Comparison of ENCODE assay signal across 1 cellular context in the genomic region with DNA sequence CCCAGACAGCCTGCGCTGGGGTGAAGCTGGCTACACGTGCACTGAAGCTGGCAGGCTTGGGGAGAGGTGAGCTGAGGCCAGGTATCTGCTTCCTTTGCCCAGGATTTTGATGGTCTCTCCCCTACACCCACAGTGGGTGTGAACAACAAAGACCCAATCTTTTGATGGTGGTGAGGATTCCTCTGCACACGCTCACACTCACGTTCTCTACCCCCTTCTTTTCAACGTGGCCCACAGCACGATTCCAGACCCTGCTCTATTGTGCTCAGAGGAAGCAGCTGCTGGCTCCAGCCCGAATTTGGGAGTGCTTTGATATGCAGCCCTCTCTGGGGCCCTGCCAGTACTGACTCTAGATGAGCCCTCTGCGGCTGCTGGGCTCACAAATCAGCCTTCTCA.
TF ChIP-seq lines count a peak whose summit lies in the region.

No MANE protein-coding gene starts in this region.

TF ChIP-seq in H1, 55 proteins besides CTCF, POLR2A, EP300 and RAD21:
- TF ChIP-seq BCL11A (IDR thresholded peaks at IDR 0.05; ENCODE audit: low read depth in 2 of 2, low read length in 2 of 2) (no peak), CHD2 (IDR thresholded peaks at IDR 0.05; ENCODE audit: low read length) (0 out of 2 replicates have a peak, but pooled peaks have one; percentile 24), TAF1 (IDR thresholded peaks at IDR 0.05; ENCODE audit: low read depth, low read length) (0 out of 2 replicates have a peak, but pooled peaks have one; percentile 44), POU5F1 (IDR thresholded peaks at IDR 0.05; ENCODE audit: low read depth, low read length) (0 out of 2 replicates have a peak, but pooled peaks have one; percentile 64), BACH1 (IDR thresholded peaks at IDR 0.05; ENCODE audit: low read length) (no peak), CREB1 (IDR thresholded peaks at IDR 0.05) (no peak), MAX (IDR thresholded peaks at IDR 0.05) (peak; percentile 80), TAF7 (optimal IDR thresholded peaks at IDR 0.05; ENCODE audit: borderline replicate concordance, low read depth, low read length) (no peak), TBP (IDR thresholded peaks at IDR 0.05; ENCODE audit: low read depth, low read length) (peak; percentile 74; the same call in 1 of the 2 replicates), ASH2L (IDR thresholded peaks at IDR 0.05; ENCODE audit: low read length) (peak; percentile 81), YY1 (IDR thresholded peaks at IDR 0.05; ENCODE audit: low read depth, low read length) (no peak), GABPA (IDR thresholded peaks at IDR 0.05; ENCODE audit: borderline replicate concordance, insufficient read depth, low read length) (no peak), FOSL1 (IDR thresholded peaks at IDR 0.05; ENCODE audit: insufficient read depth, low read depth, low read length) (no peak), SIN3A (conservative IDR thresholded peaks at IDR 0.05 in 1 of 2, IDR thresholded peaks at IDR 0.05 in 1 of 2; ENCODE audit: low read depth in 1 of 2, low read length in 2 of 2) (peak in 1 of 2 experiments; percentile 75; a peak in 2 of 4 replicates), RBBP5 (IDR thresholded peaks at IDR 0.05; ENCODE audit: borderline replicate concordance, low read depth, low read length) (peak; percentile 41; the same call in 1 of the 2 replicates), ATF2 (IDR thresholded peaks at IDR 0.05; ENCODE audit: low read length) (peak; percentile 43; the same call in 1 of the 2 replicates), JUN (IDR thresholded peaks at IDR 0.05; ENCODE audit: low read depth, low read length) (no peak), SRF (IDR thresholded peaks at IDR 0.05; ENCODE audit: low read depth, low read length) (peak; percentile 9; the same call in 1 of the 2 replicates), SIRT6 (IDR thresholded peaks at IDR 0.05; ENCODE audit: low read length) (no peak), BRCA1 (IDR thresholded peaks at IDR 0.05; ENCODE audit: low read depth, low read length) (no peak), POLR2AphosphoS5 (IDR thresholded peaks at IDR 0.05; ENCODE audit: low read depth, low read length) (no peak), CEBPB (IDR thresholded peaks at IDR 0.05; ENCODE audit: low read depth, low read length) (no peak), KDM1A (IDR thresholded peaks at IDR 0.05; ENCODE audit: borderline replicate concordance, low read length) (no peak), E2F6 (IDR thresholded peaks at IDR 0.05) (peak; percentile 65; the same call in 1 of the 2 replicates)
- TF ChIP-seq, protein P1, sequence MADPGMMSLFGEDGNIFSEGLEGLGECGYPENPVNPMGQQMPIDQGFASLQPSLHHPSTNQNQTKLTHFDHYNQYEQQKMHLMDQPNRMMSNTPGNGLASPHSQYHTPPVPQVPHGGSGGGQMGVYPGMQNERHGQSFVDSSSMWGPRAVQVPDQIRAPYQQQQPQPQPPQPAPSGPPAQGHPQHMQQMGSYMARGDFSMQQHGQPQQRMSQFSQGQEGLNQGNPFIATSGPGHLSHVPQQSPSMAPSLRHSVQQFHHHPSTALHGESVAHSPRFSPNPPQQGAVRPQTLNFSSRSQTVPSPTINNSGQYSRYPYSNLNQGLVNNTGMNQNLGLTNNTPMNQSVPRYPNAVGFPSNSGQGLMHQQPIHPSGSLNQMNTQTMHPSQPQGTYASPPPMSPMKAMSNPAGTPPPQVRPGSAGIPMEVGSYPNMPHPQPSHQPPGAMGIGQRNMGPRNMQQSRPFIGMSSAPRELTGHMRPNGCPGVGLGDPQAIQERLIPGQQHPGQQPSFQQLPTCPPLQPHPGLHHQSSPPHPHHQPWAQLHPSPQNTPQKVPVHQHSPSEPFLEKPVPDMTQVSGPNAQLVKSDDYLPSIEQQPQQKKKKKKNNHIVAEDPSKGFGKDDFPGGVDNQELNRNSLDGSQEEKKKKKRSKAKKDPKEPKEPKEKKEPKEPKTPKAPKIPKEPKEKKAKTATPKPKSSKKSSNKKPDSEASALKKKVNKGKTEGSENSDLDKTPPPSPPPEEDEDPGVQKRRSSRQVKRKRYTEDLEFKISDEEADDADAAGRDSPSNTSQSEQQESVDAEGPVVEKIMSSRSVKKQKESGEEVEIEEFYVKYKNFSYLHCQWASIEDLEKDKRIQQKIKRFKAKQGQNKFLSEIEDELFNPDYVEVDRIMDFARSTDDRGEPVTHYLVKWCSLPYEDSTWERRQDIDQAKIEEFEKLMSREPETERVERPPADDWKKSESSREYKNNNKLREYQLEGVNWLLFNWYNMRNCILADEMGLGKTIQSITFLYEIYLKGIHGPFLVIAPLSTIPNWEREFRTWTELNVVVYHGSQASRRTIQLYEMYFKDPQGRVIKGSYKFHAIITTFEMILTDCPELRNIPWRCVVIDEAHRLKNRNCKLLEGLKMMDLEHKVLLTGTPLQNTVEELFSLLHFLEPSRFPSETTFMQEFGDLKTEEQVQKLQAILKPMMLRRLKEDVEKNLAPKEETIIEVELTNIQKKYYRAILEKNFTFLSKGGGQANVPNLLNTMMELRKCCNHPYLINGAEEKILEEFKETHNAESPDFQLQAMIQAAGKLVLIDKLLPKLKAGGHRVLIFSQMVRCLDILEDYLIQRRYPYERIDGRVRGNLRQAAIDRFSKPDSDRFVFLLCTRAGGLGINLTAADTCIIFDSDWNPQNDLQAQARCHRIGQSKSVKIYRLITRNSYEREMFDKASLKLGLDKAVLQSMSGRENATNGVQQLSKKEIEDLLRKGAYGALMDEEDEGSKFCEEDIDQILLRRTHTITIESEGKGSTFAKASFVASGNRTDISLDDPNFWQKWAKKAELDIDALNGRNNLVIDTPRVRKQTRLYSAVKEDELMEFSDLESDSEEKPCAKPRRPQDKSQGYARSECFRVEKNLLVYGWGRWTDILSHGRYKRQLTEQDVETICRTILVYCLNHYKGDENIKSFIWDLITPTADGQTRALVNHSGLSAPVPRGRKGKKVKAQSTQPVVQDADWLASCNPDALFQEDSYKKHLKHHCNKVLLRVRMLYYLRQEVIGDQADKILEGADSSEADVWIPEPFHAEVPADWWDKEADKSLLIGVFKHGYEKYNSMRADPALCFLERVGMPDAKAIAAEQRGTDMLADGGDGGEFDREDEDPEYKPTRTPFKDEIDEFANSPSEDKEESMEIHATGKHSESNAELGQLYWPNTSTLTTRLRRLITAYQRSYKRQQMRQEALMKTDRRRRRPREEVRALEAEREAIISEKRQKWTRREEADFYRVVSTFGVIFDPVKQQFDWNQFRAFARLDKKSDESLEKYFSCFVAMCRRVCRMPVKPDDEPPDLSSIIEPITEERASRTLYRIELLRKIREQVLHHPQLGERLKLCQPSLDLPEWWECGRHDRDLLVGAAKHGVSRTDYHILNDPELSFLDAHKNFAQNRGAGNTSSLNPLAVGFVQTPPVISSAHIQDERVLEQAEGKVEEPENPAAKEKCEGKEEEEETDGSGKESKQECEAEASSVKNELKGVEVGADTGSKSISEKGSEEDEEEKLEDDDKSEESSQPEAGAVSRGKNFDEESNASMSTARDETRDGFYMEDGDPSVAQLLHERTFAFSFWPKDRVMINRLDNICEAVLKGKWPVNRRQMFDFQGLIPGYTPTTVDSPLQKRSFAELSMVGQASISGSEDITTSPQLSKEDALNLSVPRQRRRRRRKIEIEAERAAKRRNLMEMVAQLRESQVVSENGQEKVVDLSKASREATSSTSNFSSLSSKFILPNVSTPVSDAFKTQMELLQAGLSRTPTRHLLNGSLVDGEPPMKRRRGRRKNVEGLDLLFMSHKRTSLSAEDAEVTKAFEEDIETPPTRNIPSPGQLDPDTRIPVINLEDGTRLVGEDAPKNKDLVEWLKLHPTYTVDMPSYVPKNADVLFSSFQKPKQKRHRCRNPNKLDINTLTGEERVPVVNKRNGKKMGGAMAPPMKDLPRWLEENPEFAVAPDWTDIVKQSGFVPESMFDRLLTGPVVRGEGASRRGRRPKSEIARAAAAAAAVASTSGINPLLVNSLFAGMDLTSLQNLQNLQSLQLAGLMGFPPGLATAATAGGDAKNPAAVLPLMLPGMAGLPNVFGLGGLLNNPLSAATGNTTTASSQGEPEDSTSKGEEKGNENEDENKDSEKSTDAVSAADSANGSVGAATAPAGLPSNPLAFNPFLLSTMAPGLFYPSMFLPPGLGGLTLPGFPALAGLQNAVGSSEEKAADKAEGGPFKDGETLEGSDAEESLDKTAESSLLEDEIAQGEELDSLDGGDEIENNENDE (IDR thresholded peaks at IDR 0.05; ENCODE audit: insufficient replicate concordance, low read length) = no peak
